In the genomic region with DNA sequence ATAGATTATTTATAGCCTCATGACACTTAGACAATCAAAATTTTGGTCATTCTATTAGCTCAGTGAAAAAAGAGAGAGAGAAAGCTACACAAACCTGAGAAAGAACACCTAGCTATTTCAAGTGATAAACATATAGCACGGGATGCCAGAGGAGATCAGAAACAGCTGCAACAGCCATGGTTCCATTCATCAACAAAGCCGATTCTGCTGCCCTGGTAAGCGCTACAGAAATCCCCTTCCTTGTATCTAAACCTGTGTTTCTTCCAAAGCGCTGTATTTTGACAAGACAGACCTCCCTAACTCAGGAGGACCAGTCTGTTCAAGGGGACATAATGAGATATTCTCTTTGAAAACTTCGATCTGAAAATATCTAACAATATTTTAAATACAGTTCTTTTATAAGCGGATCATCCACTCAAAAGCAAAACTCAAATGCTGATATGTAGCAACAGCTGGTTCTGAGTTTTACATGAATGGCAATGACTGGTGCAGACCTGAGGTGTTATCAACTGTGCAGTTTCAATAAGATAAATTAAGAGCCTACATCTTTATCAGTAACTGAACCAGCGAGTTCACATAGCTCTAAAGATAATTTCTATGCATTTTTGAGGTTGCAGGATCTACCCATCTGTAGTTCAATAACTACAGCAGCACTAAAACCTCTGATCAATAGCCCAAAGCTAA, we compare ENCODE assay signal across 23 cellular contexts.
A peak's percentile ranks its signal among the peaks of the same experiment; 100 is the strongest.
DNase-seq lines count a peak whose midpoint lies in the region; TF ChIP-seq lines count a peak whose summit lies in the region.
"Had no signal": no experiment of that assay in that cellular context is flagged by ENCODE, and none has a peak within 500 bp of the region (broad histone marks: within the 10 kb centered on the region; RNA-seq: fewer than 3 reads in every experiment).

No MANE protein-coding gene starts in this region.

- TF ChIP-seq CTCF in WI38 (IDR thresholded peaks at IDR 0.05; ENCODE audit: low read depth, low read length) = no peak

- no peak overlapping the region for H3K4me3 Mint-ChIP-seq in activated T-cell treated with anti-CD3 and anti-CD28 coated beads, Interleukin-2, amount 50 U/mL, for 24 hours
- H3K4me3 Mint-ChIP-seq: CD8-positive, alpha-beta T cell had no signal

- H3K79me1 ChIP-seq in mesenchymal stem cell (replicated peaks; ENCODE audit: low read length, poor library complexity, severe bottlenecking) = no peaks in the 10 kb centered on the region

- H3K4me1 Mint-ChIP-seq in activated T-cell treated with anti-CD3 and anti-CD28 coated beads, Interleukin-2, amount 50 U/mL, for 24 hours (ENCODE audit: low read depth) = no peaks in the 10 kb centered on the region

- no peaks in the 10 kb centered on the region for H3K36me3 Mint-ChIP-seq in activated T-cell treated with anti-CD3 and anti-CD28 coated beads, Interleukin-2, amount 50 U/mL, for 24 hours (ENCODE audit: low read depth)
- H3K36me3 Mint-ChIP-seq: CD8-positive, alpha-beta T cell had no signal

- H3K14ac ChIP-seq in mesenchymal stem cell (ENCODE audit: low read length in 2 of 2) = no peak overlapping the region

- no peak overlapping the region for H2BK120ac ChIP-seq in mesenchymal stem cell (ENCODE audit: low read depth, low read length)

- peak overlapping the region; percentile 1; the same call in 1 of the 2 replicates for H3K4me3 ChIP-seq in WI38 (ENCODE audit: low read depth, low read length)
- peak overlapping the region in 1 of 2 experiments; percentile 44 for H3K4me3 ChIP-seq in mesenchymal stem cell (ENCODE audit: insufficient read depth in 1 of 2, low read depth in 1 of 2, low read length in 2 of 2)
- H3K4me3 ChIP-seq in skeletal muscle satellite cell (ENCODE audit: low read length) = peak overlapping the region; percentile 4
- H3K4me3 ChIP-seq: PC-9 had no signal

- no peak overlapping the region for H3K27ac Mint-ChIP-seq in activated T-cell treated with anti-CD3 and anti-CD28 coated beads, Interleukin-2, amount 50 U/mL, for 24 hours
- H3K27ac Mint-ChIP-seq: CD8-positive, alpha-beta T cell had no signal

- no peaks in the 10 kb centered on the region for H3K27me3 Mint-ChIP-seq in activated T-cell treated with anti-CD3 and anti-CD28 coated beads, Interleukin-2, amount 50 U/mL, for 24 hours

- H3K27ac ChIP-seq in mesenchymal stem cell (ENCODE audit: low read length, poor library complexity, severe bottlenecking) = no peak overlapping the region
- H3K27ac ChIP-seq: HL-60, PC-9 had no signal

- H3K4me2 ChIP-seq in mesenchymal stem cell (ENCODE audit: low read length, poor library complexity, severe bottlenecking) (no peak overlapping the region), skeletal muscle satellite cell (ENCODE audit: low read length) (peak overlapping the region; percentile 45)
- H3K4me2 ChIP-seq: PC-9 had no signal

- H3K9me3 ChIP-seq in mesenchymal stem cell (ENCODE audit: control insufficient read depth, low read length) (no peaks in the 10 kb centered on the region), skeletal muscle satellite cell (replicated peaks; ENCODE audit: low read length) (no peaks in the 10 kb centered on the region)
- H3K9me3 ChIP-seq: Caco-2 had no signal

- H3K9me3 Mint-ChIP-seq in activated T-cell treated with anti-CD3 and anti-CD28 coated beads, Interleukin-2, amount 50 U/mL, for 24 hours = peaks cover 4% of the 10 kb centered on the region

- H2BK5ac ChIP-seq in mesenchymal stem cell (ENCODE audit: low read depth, low read length, poor library complexity, severe bottlenecking) = no peak overlapping the region

- no peak overlapping the region for H2BK12ac ChIP-seq in mesenchymal stem cell (ENCODE audit: low read length in 2 of 2)

- H4K91ac ChIP-seq in mesenchymal stem cell (ENCODE audit: low read length) = no peak overlapping the region

- no peak overlapping the region for H2AK5ac ChIP-seq in mesenchymal stem cell (ENCODE audit: low read length, severe bottlenecking)

- H3K36me3 ChIP-seq in mesenchymal stem cell (ENCODE audit: control insufficient read depth in 1 of 2, insufficient read depth in 2 of 2, low read depth in 1 of 2, low read length in 2 of 2) (no peaks in the 10 kb centered on the region), skeletal muscle satellite cell (ENCODE audit: insufficient read depth, low read length) (no peaks in the 10 kb centered on the region)

- H3K18ac ChIP-seq in mesenchymal stem cell (ENCODE audit: low read depth in 1 of 2, low read length in 2 of 2) = no peak overlapping the region

- H3K9ac ChIP-seq in mesenchymal stem cell (ENCODE audit: low read length) = peak overlapping the region; percentile 25
- H3K9ac ChIP-seq in skeletal muscle satellite cell (ENCODE audit: low read depth, low read length) = no peak overlapping the region

- H4K8ac ChIP-seq in mesenchymal stem cell (ENCODE audit: low read length) = no peak overlapping the region

- 54% methylated on average over 4 of the region's 7 CpGs for WGBS in mesenchymal stem cell

- H3K23ac ChIP-seq in mesenchymal stem cell (ENCODE audit: low read length in 2 of 2) = no peak overlapping the region

- no peak overlapping the region for H2BK15ac ChIP-seq in mesenchymal stem cell (ENCODE audit: low read depth, poor library complexity, severe bottlenecking)

- DNase-seq in LHCN-M2 (ENCODE audit: low read depth) = peak; percentile 62
- no peak for DNase-seq in mesenchymal stem cell
- no peak for DNase-seq in GOT3 (lab: John Stamatoyannopoulos, UW)
- DNase-seq in NCI-H1436 (lab: John Stamatoyannopoulos, UW) = no peak
- no peak for DNase-seq in activated T-cell treated with anti-CD3 and anti-CD28 coated beads, Interleukin-2, amount 50 U/mL, for 24 hours
- DNase-seq: C1 segment of cervical spinal cord; Caco-2; CD8-positive, alpha-beta T cell; Karpas-422; MV-4-11; NCI-H1105; NCI-H146; NCI-H1930; NCI-H2107; NCI-H524 treated with DMSO at 0.1 percent for 48 hours; NCI-H774; PC-9; RPMI8226; SHP77; SW 1271 had no signal

- H2AFZ ChIP-seq in mesenchymal stem cell (ENCODE audit: low read depth, low read length) = no peak overlapping the region
- H2AFZ ChIP-seq: PC-9 had no signal

- H3K27me3 ChIP-seq in mesenchymal stem cell (ENCODE audit: control insufficient read depth in 1 of 2, insufficient read depth in 1 of 2, low read length in 2 of 2) (peaks cover 0 to 10% of the 10 kb centered on the region in 2 experiments), skeletal muscle satellite cell (ENCODE audit: control insufficient read depth, insufficient read depth, low read length) (no peaks in the 10 kb centered on the region)

- H3K4ac ChIP-seq in mesenchymal stem cell (ENCODE audit: low read depth in 1 of 2, low read length in 2 of 2) = no peak overlapping the region

- H3K4me1 ChIP-seq in mesenchymal stem cell (ENCODE audit: control insufficient read depth, insufficient read depth, low read depth, low read length) (no peaks in the 10 kb centered on the region), skeletal muscle satellite cell (ENCODE audit: control insufficient read depth, insufficient read depth, low read length) (peaks cover 14% of the 10 kb centered on the region)
- H3K4me1 ChIP-seq: Caco-2 had no signal
